1 cellular context compared by ENCODE assay signal in the genomic region with DNA sequence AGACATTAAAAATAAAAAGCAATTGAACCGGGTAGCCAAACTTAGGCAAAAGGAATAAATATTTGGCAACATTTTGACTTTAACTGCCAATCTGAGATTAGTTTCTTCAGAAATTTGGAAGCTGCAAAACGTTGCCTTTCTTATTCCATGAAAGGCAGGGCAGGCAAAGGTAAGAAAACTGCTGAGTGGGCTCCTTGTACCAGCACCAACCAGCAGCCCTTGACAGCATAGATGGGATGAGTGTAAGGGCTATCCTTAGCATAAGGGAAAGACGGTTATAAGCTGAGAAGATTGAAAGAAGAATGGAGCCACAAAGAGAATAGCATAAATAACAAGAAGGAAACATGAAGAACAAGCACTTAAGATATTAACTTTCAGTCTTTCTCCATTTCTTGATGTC.
TF ChIP-seq lines count a peak whose summit lies in the region.

No MANE protein-coding gene starts in this region.

TF ChIP-seq in WTC11, 78 proteins besides CTCF, POLR2A, EP300 and RAD21 (continued from another document):
- TF ChIP-seq, protein P1, sequence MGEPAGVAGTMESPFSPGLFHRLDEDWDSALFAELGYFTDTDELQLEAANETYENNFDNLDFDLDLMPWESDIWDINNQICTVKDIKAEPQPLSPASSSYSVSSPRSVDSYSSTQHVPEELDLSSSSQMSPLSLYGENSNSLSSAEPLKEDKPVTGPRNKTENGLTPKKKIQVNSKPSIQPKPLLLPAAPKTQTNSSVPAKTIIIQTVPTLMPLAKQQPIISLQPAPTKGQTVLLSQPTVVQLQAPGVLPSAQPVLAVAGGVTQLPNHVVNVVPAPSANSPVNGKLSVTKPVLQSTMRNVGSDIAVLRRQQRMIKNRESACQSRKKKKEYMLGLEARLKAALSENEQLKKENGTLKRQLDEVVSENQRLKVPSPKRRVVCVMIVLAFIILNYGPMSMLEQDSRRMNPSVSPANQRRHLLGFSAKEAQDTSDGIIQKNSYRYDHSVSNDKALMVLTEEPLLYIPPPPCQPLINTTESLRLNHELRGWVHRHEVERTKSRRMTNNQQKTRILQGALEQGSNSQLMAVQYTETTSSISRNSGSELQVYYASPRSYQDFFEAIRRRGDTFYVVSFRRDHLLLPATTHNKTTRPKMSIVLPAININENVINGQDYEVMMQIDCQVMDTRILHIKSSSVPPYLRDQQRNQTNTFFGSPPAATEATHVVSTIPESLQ (CRISPR knock-in tag; IDR thresholded peaks at IDR 0.05) = no peak
- TF ChIP-seq NFYB (CRISPR knock-in tag; conservative IDR thresholded peaks at IDR 0.05; ENCODE audit: low read depth) (no peak), RORB (CRISPR knock-in tag; IDR thresholded peaks at IDR 0.05) (no peak)
TF ChIP-seq in WTC11: peak in this region for 0.
